Comparison of ENCODE assay signal across 8 cellular contexts in the genomic region with DNA sequence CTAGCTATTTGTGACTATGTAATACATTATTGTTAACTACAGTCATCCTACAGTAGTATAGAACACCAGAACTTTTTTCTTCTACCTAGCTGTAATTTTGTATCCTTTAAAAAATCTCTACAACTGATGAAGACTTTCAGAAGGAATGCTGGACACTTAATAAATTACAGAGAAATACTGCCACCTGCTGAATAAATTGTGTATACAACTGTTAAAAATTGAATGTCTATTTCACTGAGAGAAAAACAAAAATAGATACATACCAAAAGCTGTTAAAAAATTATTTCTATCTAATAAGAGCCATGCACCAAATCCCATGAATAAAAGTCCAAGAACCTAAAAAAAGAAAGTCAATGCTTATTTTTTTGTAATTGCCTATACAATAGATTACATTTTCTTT. TPM values are rescaled to one million over a fixed set of nuclear protein-coding genes. Genes with fewer than 3 reads are reported as not detected.
DNase-seq lines count a peak whose midpoint lies in the region; ATAC-seq and TF ChIP-seq lines count a peak whose summit lies in the region.

No MANE protein-coding gene starts in this region.

- H3K4me3 Mint-ChIP-seq in CD14-positive monocyte = no peak overlapping the region
- no peak overlapping the region for H3K4me3 Mint-ChIP-seq in progenitor cell of endocrine pancreas (ENCODE audit: low read depth)

- H3K4me1 Mint-ChIP-seq in CD14-positive monocyte (no peaks in the 10 kb centered on the region), progenitor cell of endocrine pancreas (ENCODE audit: low read depth) (no peaks in the 10 kb centered on the region)

- H3K4me3 ChIP-seq in HCT116 (replicated peaks in 1 of 2; ENCODE audit: low read depth in 1 of 2, low read length in 2 of 2) (no peak overlapping the region), coronary artery (no peak overlapping the region)

- no TSS peak for BruUV-seq in HCT116 (replicated peaks; lab: Mats Ljungman, UMichigan)

- H3K27me3 Mint-ChIP-seq in CD14-positive monocyte (ENCODE audit: low read depth in 3 of 3) (peaks cover 4 to 10% (median 5%) of the 10 kb centered on the region in 3 donors), progenitor cell of endocrine pancreas (peaks cover 27% of the 10 kb centered on the region)

- RAD21 ChIA-PET in HCT116 (lab: Charles Lee; ENCODE audit: low non-redundant PET in 1 of 2, low total read pairs in 2 of 2, uncharacterized antibody in 2 of 2, unreplicated experiment in 2 of 2) = interaction anchor here (0.8 to 1.9 kb wide), 3 partner anchors 155 to 157 kb away, joined by 3 to 9 read pairs (median 3); no protein-coding TSS in a partner anchor

- H3K27ac ChIP-seq in HCT116 (ENCODE audit: low read depth, low read length) = no peak overlapping the region
- H3K27ac ChIP-seq in coronary artery = no peak overlapping the region

- CTCF ChIA-PET in HCT116 (lab: Charles Lee) = interaction anchor here (0.6 to 5.8 kb wide), 20 partner anchors 8 to 412 kb away, joined by 3 to 132 read pairs (median 4); no protein-coding TSS in a partner anchor

- H3K4me2 ChIP-seq in HCT116 (ENCODE audit: low read length) = no peak overlapping the region

- no peak for ATAC-seq in HCT116
- ATAC-seq in HG02852 (IDR thresholded peaks at IDR 0.05; ENCODE audit: unreplicated experiment) = no peak

- no peak overlapping the region for H3K9ac ChIP-seq in HCT116 (ENCODE audit: low read length)

- no peaks in the 10 kb centered on the region for H3K4me1 ChIP-seq in HCT116 (ENCODE audit: control insufficient read depth in 1 of 2, insufficient read depth in 2 of 2, low read length in 2 of 2)

- H3K36me3 Mint-ChIP-seq in CD14-positive monocyte (no peaks in the 10 kb centered on the region), progenitor cell of endocrine pancreas (ENCODE audit: insufficient read depth) (no peaks in the 10 kb centered on the region)

- no peaks in the 10 kb centered on the region for H3K9me3 Mint-ChIP-seq in CD14-positive monocyte
- H3K9me3 Mint-ChIP-seq in progenitor cell of endocrine pancreas (ENCODE audit: low read depth) = no peaks in the 10 kb centered on the region

- H3K79me2 ChIP-seq in HCT116 (ENCODE audit: insufficient read depth, low read length) = no peaks in the 10 kb centered on the region

- no peaks in the 10 kb centered on the region for H3K36me3 ChIP-seq in HCT116 (ENCODE audit: control insufficient read depth in 1 of 2, insufficient read depth in 2 of 2, low read length in 2 of 2)

- H2AFZ ChIP-seq in HCT116 (ENCODE audit: low read depth, low read length, poor library complexity, severe bottlenecking) = no peak overlapping the region

- POLR2A ChIA-PET in HCT116 (lab: Charles Lee) = interaction anchor here (1.2 to 1.4 kb wide), 2 partner anchors 154 to 155 kb away, joined by 4 to 5 read pairs; no protein-coding TSS in a partner anchor

- TF ChIP-seq CTCF in CD14-positive monocyte (IDR thresholded peaks at IDR 0.05) = peak; percentile 56
- TF ChIP-seq CTCF in HCT116 (IDR thresholded peaks at IDR 0.05 in 2 of 3, conservative IDR thresholded peaks at IDR 0.05 in 1 of 3; ENCODE audit: borderline replicate concordance in 1 of 3, insufficient read depth in 1 of 3, low read depth in 2 of 3, low read length in 2 of 3) = peak in 2 of 3 experiments; percentile 49 to 63; a peak in 4 of 6 replicates
- TF ChIP-seq CTCF in coronary artery (IDR thresholded peaks at IDR 0.05) = peak; percentile 31
- peak; percentile 71 for TF ChIP-seq CTCF in progenitor cell of endocrine pancreas (IDR thresholded peaks at IDR 0.05; ENCODE audit: unreplicated experiment)

- TF ChIP-seq POLR2A in HCT116 (IDR thresholded peaks at IDR 0.05; ENCODE audit: borderline replicate concordance, extremely low read depth, insufficient read depth, insufficient read length) = no peak

- H3K9me3 ChIP-seq in HCT116 (ENCODE audit: control insufficient read depth in 1 of 2, insufficient read depth in 1 of 2, low read depth in 1 of 2, low read length in 2 of 2) = no peaks in the 10 kb centered on the region

- no peaks in the 10 kb centered on the region for H3K27me3 ChIP-seq in HCT116 (ENCODE audit: insufficient read depth, low read length)

- H3K27ac Mint-ChIP-seq in CD14-positive monocyte = no peak overlapping the region
- H3K27ac Mint-ChIP-seq in progenitor cell of endocrine pancreas = no peak overlapping the region

- H4K20me1 ChIP-seq in HCT116 (ENCODE audit: insufficient read depth) = no peaks in the 10 kb centered on the region

- TF ChIP-seq RAD21 in HCT116 (IDR thresholded peaks at IDR 0.05; ENCODE audit: low read depth) = peak; percentile 70

- intact Hi-C loops in CD14-positive monocyte (cut with micrococcal nuclease) = no loop called here
- intact Hi-C loops in HCT116 (cut with micrococcal nuclease) = loop anchor here (1.0 kb wide), 1 partner anchor 155 kb away; no protein-coding TSS in a partner anchor

- no peaks in the 10 kb centered on the region for H3K9me2 ChIP-seq in HCT116 (ENCODE audit: insufficient read depth)

- DNase-seq in CD14-positive monocyte (ENCODE audit: low spot score) (no peak), HCT116 (ENCODE audit: low read depth, low spot score) (peak; percentile 21), NCI-H526 treated with DMSO at 0.1 percent for 48 hours (lab: John Stamatoyannopoulos, UW) (peak; percentile 19), coronary artery (ENCODE audit: low spot score) (no peak), progenitor cell of endocrine pancreas (ENCODE audit: low spot score, unreplicated experiment) (no peak), islet precursor cell (no peak)
- no peak for DNase-seq in stimulated activated CD4-positive, alpha-beta T cell treated with anti-CD3 and anti-CD28 coated beads, Interleukin-1b, Interleukin-23, amount 100 ng/mL, for 48 hours

TF ChIP-seq in HCT116, 20 proteins besides CTCF, POLR2A, EP300 and RAD21:
- TF ChIP-seq ELF1 (IDR thresholded peaks at IDR 0.05; ENCODE audit: borderline replicate concordance, low read depth) (no peak), EGR1 (IDR thresholded peaks at IDR 0.05; ENCODE audit: low read depth) (no peak), EZH2 (IDR thresholded peaks at IDR 0.05) (no peak), SIN3A (IDR thresholded peaks at IDR 0.05; ENCODE audit: low read depth) (no peak), CEBPB (IDR thresholded peaks at IDR 0.05; ENCODE audit: low read depth) (no peak), YY1 (IDR thresholded peaks at IDR 0.05; ENCODE audit: extremely low read depth, insufficient replicate concordance, low read depth, low read length) (no peak), TCF7L2 (IDR thresholded peaks at IDR 0.05; ENCODE audit: borderline replicate concordance, extremely low read depth, insufficient read depth, insufficient read length) (no peak), JUND (IDR thresholded peaks at IDR 0.05) (no peak), ZNF274 (IDR thresholded peaks at IDR 0.05; ENCODE audit: low read depth, low read length) (no peak), EZH2phosphoT487 (IDR thresholded peaks at IDR 0.05; ENCODE audit: borderline replicate concordance) (no peak)
- TF ChIP-seq, protein P1, sequence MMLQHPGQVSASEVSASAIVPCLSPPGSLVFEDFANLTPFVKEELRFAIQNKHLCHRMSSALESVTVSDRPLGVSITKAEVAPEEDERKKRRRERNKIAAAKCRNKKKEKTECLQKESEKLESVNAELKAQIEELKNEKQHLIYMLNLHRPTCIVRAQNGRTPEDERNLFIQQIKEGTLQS (IDR thresholded peaks at IDR 0.05) = no peak
- TF ChIP-seq, protein P2, sequence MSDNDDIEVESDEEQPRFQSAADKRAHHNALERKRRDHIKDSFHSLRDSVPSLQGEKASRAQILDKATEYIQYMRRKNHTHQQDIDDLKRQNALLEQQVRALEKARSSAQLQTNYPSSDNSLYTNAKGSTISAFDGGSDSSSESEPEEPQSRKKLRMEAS (IDR thresholded peaks at IDR 0.05) = no peak

RNA-seq across cellular contexts. Expression of gene TSPAN19, which starts 6.6 kb away (rescaled TPM):
- not detected for polyA plus RNA-seq in CD14-positive monocyte
- total RNA-seq in HCT116 (2021; ENCODE audit: unreplicated experiment) (0.32 TPM), progenitor cell of endocrine pancreas (not detected in 2 replicates)
- 0.07 and 0.25 TPM in 2 replicates for polyA plus RNA-seq in HCT116 (2012)

RNA-seq across cellular contexts. Expression of gene LRRIQ1, which starts 6.7 kb away (rescaled TPM):
- not detected for polyA plus RNA-seq in CD14-positive monocyte
- total RNA-seq in HCT116 (2021; ENCODE audit: unreplicated experiment) (0.89 TPM), progenitor cell of endocrine pancreas (11.3 and 13.1 TPM in 2 replicates)
- 0.30 TPM in 2 replicates for polyA plus RNA-seq in HCT116 (2012)

Comparison
In these comparisons a context has a peak if more than half of its experiments do, and no peak if none do; other contexts are left out.
1. DNase-seq: peak in HCT116 (single experiment) and NCI-H526 treated with DMSO at 0.1 percent for 48 hours (single experiment); none in CD14-positive monocyte (single experiment), coronary artery (single experiment), progenitor cell of endocrine pancreas (single experiment), islet precursor cell (single experiment) and stimulated activated CD4-positive, alpha-beta T cell treated with anti-CD3 and anti-CD28 coated beads, Interleukin-1b, Interleukin-23, amount 100 ng/mL, for 48 hours (single experiment).
2. Peak in every context shown above with its lines, with median percentiles within 50 percentile points of each other: CTCF ChIP-seq.